Comparison of ENCODE assay signal across 15 cellular contexts in the genomic region with DNA sequence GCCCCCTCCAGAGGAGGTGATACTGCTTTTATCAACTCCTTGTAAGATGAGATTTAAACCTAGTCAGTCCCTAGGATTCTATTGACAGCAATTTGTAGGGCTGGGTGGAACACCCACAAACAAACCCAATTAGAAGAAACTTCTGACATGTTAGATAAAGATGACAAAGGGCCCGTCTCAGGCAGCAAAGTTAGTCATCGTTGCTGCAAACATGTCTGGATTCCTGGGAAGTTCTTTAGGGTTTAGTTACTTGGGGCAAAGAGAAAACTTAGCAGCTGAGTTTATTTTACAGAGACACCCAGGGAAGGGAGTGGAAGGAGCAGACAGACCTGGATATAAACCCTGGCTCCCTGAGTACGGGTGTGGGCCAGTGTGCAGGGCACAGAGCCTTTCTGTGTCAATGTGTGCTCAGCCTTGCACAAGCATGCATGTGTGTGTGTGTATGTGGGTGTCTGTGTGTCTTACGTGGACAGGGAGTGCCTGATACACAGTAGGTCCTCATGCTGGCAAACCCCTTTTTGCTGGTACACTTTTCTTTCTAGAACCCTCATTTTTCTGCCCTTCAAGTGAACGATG.
"Had no signal": no experiment of that assay in that cellular context is flagged by ENCODE, and none has a peak within 500 bp of the region (broad histone marks: within the 10 kb centered on the region; RNA-seq: fewer than 3 reads in every experiment).

No MANE protein-coding gene starts in this region.

- DNase-seq: activated CD4-positive, alpha-beta T cell treated with anti-CD3 and anti-CD28 coated beads for 48 hours; activated CD4-positive, CD25-positive, alpha-beta regulatory T cell; activated CD8-positive, alpha-beta T cell treated with anti-CD3 and anti-CD28 coated beads for 36 hours; activated naive CD4-positive, alpha-beta T cell treated with anti-CD3 and anti-CD28 coated beads, Interleukin-2, amount 10 ng/mL, durations not matched to agents 7 days and 5 days; activated naive CD8-positive, alpha-beta T cell treated with anti-CD3 and anti-CD28 coated beads, Interleukin-2, amount 50 U/mL, for 24 hours; activated T-cell treated with anti-CD3 and anti-CD28 coated beads, Interleukin-2, amount 50 U/mL, for 24 hours; effector CD8-positive, alpha-beta T cell; mesendoderm; nephron progenitor cell; stimulated activated CD4-positive, alpha-beta T cell treated with anti-CD3 and anti-CD28 coated beads, Interleukin-2, amount 100 ng/mL, for 24 hours; stimulated activated naive CD4-positive, alpha-beta T cell treated with Interleukin-2 at 50 U/mL for 16 hours; tibial artery; uterus had no signal

- H3K4me3 ChIP-seq: esophagus muscularis mucosa, hepatocyte, tibial artery, uterus had no signal

- H3K4me1 ChIP-seq: uterus had no signal

- H3K36me3 ChIP-seq: esophagus muscularis mucosa, tibial artery, uterus had no signal

- ATAC-seq: activated CD8-positive, alpha-beta T cell treated with anti-CD3 and anti-CD28 coated beads for 36 hours; activated naive CD8-positive, alpha-beta T cell treated with anti-CD3 and anti-CD28 coated beads, Interleukin-2, amount 50 U/mL, for 24 hours had no signal

- H3K9me3 ChIP-seq: esophagus muscularis mucosa, tibial artery, uterus had no signal

- H3K27ac ChIP-seq: esophagus muscularis mucosa, tibial artery, uterus had no signal
